Comparison of ENCODE assay signal across 10 cellular contexts in the genomic region with DNA sequence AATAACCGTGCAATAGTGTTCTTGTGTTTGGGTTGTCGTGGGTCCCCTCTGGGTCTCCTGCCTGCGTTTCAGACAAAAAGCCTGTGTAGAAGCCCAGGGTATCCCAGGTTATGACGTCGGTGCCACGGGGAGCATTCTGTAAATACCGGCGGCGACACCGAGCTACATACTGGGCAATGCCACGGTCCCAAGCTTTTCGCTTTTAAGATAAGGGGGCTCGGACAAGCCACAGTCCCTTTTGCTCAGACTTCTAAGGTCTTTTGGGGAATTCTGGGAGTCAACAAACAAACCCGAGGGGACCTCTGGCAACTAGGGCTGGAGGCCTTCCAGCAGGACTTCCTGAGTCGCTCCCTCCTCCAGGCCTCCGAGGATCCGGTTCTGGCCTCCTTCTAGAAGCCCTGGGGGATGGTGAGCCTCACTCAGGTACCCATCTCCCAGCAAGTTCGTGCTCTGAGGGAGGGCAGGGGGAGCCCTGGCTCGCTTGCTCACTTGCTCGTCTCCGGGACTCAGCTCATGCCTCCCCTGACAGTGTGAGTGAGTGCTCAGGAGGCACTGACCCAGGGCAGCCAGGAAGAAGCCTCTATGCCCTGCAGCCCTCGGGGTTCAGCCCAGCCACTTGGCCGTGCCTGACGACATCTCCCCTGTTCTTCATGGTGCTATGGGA.
DNase-seq lines count a peak whose midpoint lies in the region; ATAC-seq and TF ChIP-seq lines count a peak whose summit lies in the region.
"Had no signal": no experiment of that assay in that cellular context is flagged by ENCODE, and none has a peak within 500 bp of the region (broad histone marks: within the 10 kb centered on the region; RNA-seq: fewer than 3 reads in every experiment).

No MANE protein-coding gene starts in this region.

- no peak overlapping the region for H3K4me3 ChIP-seq in colonic mucosa
- H3K4me3 ChIP-seq in lower lobe of right lung = no peak overlapping the region

- ATAC-seq in activated naive CD8-positive, alpha-beta T cell treated with anti-CD3 and anti-CD28 coated beads, Interleukin-2, amount 50 U/mL, for 24 hours = no peak
- ATAC-seq in lower lobe of right lung = peak; percentile 16 to 37
- no peak for ATAC-seq in GM21825 (IDR thresholded peaks at IDR 0.05; ENCODE audit: unreplicated experiment)
- no peak for ATAC-seq in HG02938 (IDR thresholded peaks at IDR 0.05; ENCODE audit: unreplicated experiment)

- H3K4me1 Mint-ChIP-seq in activated naive CD8-positive, alpha-beta T cell (ENCODE audit: low read depth) = peaks cover 53% of the 10 kb centered on the region
- peaks cover 46% of the 10 kb centered on the region for H3K4me1 Mint-ChIP-seq in activated naive CD8-positive, alpha-beta T cell treated with anti-CD3 and anti-CD28 coated beads, Interleukin-2, amount 50 U/mL, for 24 hours

- DNase-seq in activated naive CD8-positive, alpha-beta T cell treated with anti-CD3 and anti-CD28 coated beads, Interleukin-2, amount 50 U/mL, for 24 hours = no peak
- DNase-seq in colonic mucosa (peak; percentile 50), lower lobe of right lung (no peak), NCI-H748 treated with DMSO at 0.1 percent for 48 hours (lab: John Stamatoyannopoulos, UW) (no peak), amygdala (lab: John Stamatoyannopoulos, UW) (no peak)
- DNase-seq: NCI-H1417 treated with DMSO at 0.1 percent for 48 hours had no signal

- intact Hi-C loops in colonic mucosa (cut with DNase I) (no loop called here), lower lobe of right lung (cut with DNase I) (no loop called here)

- H3K27ac Mint-ChIP-seq in activated naive CD8-positive, alpha-beta T cell = peak overlapping the region; percentile 64
- H3K27ac Mint-ChIP-seq in activated naive CD8-positive, alpha-beta T cell treated with anti-CD3 and anti-CD28 coated beads, Interleukin-2, amount 50 U/mL, for 24 hours = no peak overlapping the region

- H3K9ac ChIP-seq in colonic mucosa (ENCODE audit: low read depth in 2 of 2, low read length in 2 of 2) = no peak overlapping the region

- H3K4me1 ChIP-seq in colonic mucosa = peaks cover 19% of the 10 kb centered on the region
- peaks cover 53% of the 10 kb centered on the region for H3K4me1 ChIP-seq in lower lobe of right lung

- H3K9me3 ChIP-seq in colonic mucosa (no peaks in the 10 kb centered on the region), lower lobe of right lung (no peaks in the 10 kb centered on the region)

- peaks cover 6% of the 10 kb centered on the region for H3K36me3 Mint-ChIP-seq in activated naive CD8-positive, alpha-beta T cell
- no peaks in the 10 kb centered on the region for H3K36me3 Mint-ChIP-seq in activated naive CD8-positive, alpha-beta T cell treated with anti-CD3 and anti-CD28 coated beads, Interleukin-2, amount 50 U/mL, for 24 hours (ENCODE audit: low read depth)

- H3K27ac ChIP-seq in colonic mucosa (peak overlapping the region; percentile 14), lower lobe of right lung (peak overlapping the region; percentile 49)

- no peaks in the 10 kb centered on the region for H3K9me3 Mint-ChIP-seq in activated naive CD8-positive, alpha-beta T cell (ENCODE audit: low read depth)
- no peaks in the 10 kb centered on the region for H3K9me3 Mint-ChIP-seq in activated naive CD8-positive, alpha-beta T cell treated with anti-CD3 and anti-CD28 coated beads, Interleukin-2, amount 50 U/mL, for 24 hours
- H3K9me3 Mint-ChIP-seq: T-helper 1 cell treated with Interleukin-12 subunit alpha and Interleukin-12 subunit beta and Interleukin-4 antibody, amounts not matched to agents 30 μg/mL and 1 μg/mL, for 36 hours had no signal

- no peak overlapping the region for H3K4me3 Mint-ChIP-seq in activated naive CD8-positive, alpha-beta T cell
- no peak overlapping the region for H3K4me3 Mint-ChIP-seq in activated naive CD8-positive, alpha-beta T cell treated with anti-CD3 and anti-CD28 coated beads, Interleukin-2, amount 50 U/mL, for 24 hours
- H3K4me3 Mint-ChIP-seq: T-helper 1 cell treated with Interleukin-12 subunit alpha and Interleukin-12 subunit beta and Interleukin-4 antibody, amounts not matched to agents 30 μg/mL and 1 μg/mL, for 36 hours had no signal

- TF ChIP-seq CTCF in colonic mucosa (IDR thresholded peaks at IDR 0.05) = no peak
- TF ChIP-seq CTCF in lower lobe of right lung (IDR thresholded peaks at IDR 0.05) = no peak

- no peaks in the 10 kb centered on the region for H3K36me3 ChIP-seq in colonic mucosa
- H3K36me3 ChIP-seq in lower lobe of right lung = no peaks in the 10 kb centered on the region

- no peaks in the 10 kb centered on the region for H3K27me3 Mint-ChIP-seq in activated naive CD8-positive, alpha-beta T cell
- no peaks in the 10 kb centered on the region for H3K27me3 Mint-ChIP-seq in activated naive CD8-positive, alpha-beta T cell treated with anti-CD3 and anti-CD28 coated beads, Interleukin-2, amount 50 U/mL, for 24 hours

- H3K27me3 ChIP-seq in colonic mucosa (no peaks in the 10 kb centered on the region), lower lobe of right lung (ENCODE audit: low read depth) (no peaks in the 10 kb centered on the region)

Comparison
In these comparisons a context has a peak if more than half of its experiments do, and no peak if none do; other contexts are left out.
1. ATAC-seq: peak in lower lobe of right lung (2 of 2); none in activated naive CD8-positive, alpha-beta T cell treated with anti-CD3 and anti-CD28 coated beads, Interleukin-2, amount 50 U/mL, for 24 hours (single experiment), GM21825 (single experiment) and HG02938 (single experiment).